28 cellular contexts compared by ENCODE assay signal in genomic region chr16:4190934-4191333, GRCh38. TPM values are rescaled to one million over a fixed set of nuclear protein-coding genes. Genes with fewer than 3 reads are reported as not detected.
"Had no signal": no experiment of that assay in that cellular context is flagged by ENCODE, and none has a peak within 500 bp of the region (broad histone marks: within the 10 kb centered on the region; RNA-seq: fewer than 3 reads in every experiment).

No MANE protein-coding gene starts in this region.

- H3K36me3 ChIP-seq: adrenal gland, colonic mucosa, esophagus squamous epithelium had no signal

- H3K9me3 Mint-ChIP-seq: activated CD4-positive, alpha-beta memory T cell treated with anti-CD3 and anti-CD28 coated beads, Interleukin-2, amount 10 ng/mL, durations not matched to agents 7 days and 5 days; activated CD4-positive, alpha-beta T cell treated with anti-CD3 and anti-CD28 coated beads, Interleukin-2, amount 10 ng/mL, durations not matched to agents 7 days and 5 days; activated naive CD4-positive, alpha-beta T cell treated with anti-CD3 and anti-CD28 coated beads, Interleukin-2, amount 10 ng/mL, durations not matched to agents 7 days and 5 days; activated naive CD4-positive, alpha-beta T cell treated with anti-CD3 and anti-CD28 coated beads, Interleukin-2, amount 50 U/mL, for 72 hours; activated naive CD8-positive, alpha-beta T cell treated with anti-CD3 and anti-CD28 coated beads, Interleukin-2, amount 50 U/mL, for 24 hours; activated T-cell treated with anti-CD3 and anti-CD28 coated beads, Interleukin-2, amount 50 U/mL, for 24 hours; activated T-cell treated with anti-CD3 and anti-CD28 coated beads, Interleukin-2, amount 50 U/mL, for 72 hours had no signal

- H3K4me3 Mint-ChIP-seq: activated CD4-positive, alpha-beta memory T cell treated with anti-CD3 and anti-CD28 coated beads, Interleukin-2, amount 10 ng/mL, durations not matched to agents 7 days and 5 days; activated CD4-positive, alpha-beta T cell treated with anti-CD3 and anti-CD28 coated beads for 36 hours; activated CD4-positive, alpha-beta T cell treated with anti-CD3 and anti-CD28 coated beads, Interleukin-2, amount 10 ng/mL, durations not matched to agents 7 days and 5 days; activated naive CD4-positive, alpha-beta T cell treated with anti-CD3 and anti-CD28 coated beads, Interleukin-2, amount 10 ng/mL, durations not matched to agents 7 days and 5 days; activated naive CD8-positive, alpha-beta T cell treated with anti-CD3 and anti-CD28 coated beads, Interleukin-2, amount 50 U/mL, for 24 hours; activated T-cell treated with anti-CD3 and anti-CD28 coated beads, Interleukin-2, amount 50 U/mL, for 24 hours; activated T-cell treated with anti-CD3 and anti-CD28 coated beads, Interleukin-2, amount 50 U/mL, for 72 hours had no signal

- H3K36me3 Mint-ChIP-seq: activated naive CD4-positive, alpha-beta T cell treated with anti-CD3 and anti-CD28 coated beads, Interleukin-2, amount 10 ng/mL, durations not matched to agents 7 days and 5 days; activated naive CD4-positive, alpha-beta T cell treated with anti-CD3 and anti-CD28 coated beads, Interleukin-2, amount 50 U/mL, for 72 hours had no signal

- H3K4me1 ChIP-seq: adrenal gland, body of pancreas, colonic mucosa, esophagus squamous epithelium had no signal

- H3K27ac Mint-ChIP-seq: activated CD4-positive, alpha-beta memory T cell treated with anti-CD3 and anti-CD28 coated beads, Interleukin-2, amount 10 ng/mL, durations not matched to agents 7 days and 5 days; activated CD4-positive, alpha-beta T cell treated with anti-CD3 and anti-CD28 coated beads for 36 hours; activated CD4-positive, alpha-beta T cell treated with anti-CD3 and anti-CD28 coated beads, Interleukin-2, amount 10 ng/mL, durations not matched to agents 7 days and 5 days; activated naive CD4-positive, alpha-beta T cell treated with anti-CD3 and anti-CD28 coated beads, Interleukin-2, amount 10 ng/mL, durations not matched to agents 7 days and 5 days; activated naive CD8-positive, alpha-beta T cell treated with anti-CD3 and anti-CD28 coated beads, Interleukin-2, amount 50 U/mL, for 24 hours; activated T-cell treated with anti-CD3 and anti-CD28 coated beads, Interleukin-2, amount 50 U/mL, for 24 hours; activated T-cell treated with anti-CD3 and anti-CD28 coated beads, Interleukin-2, amount 50 U/mL, for 72 hours had no signal

- H3K27me3 Mint-ChIP-seq: activated CD4-positive, alpha-beta T cell treated with anti-CD3 and anti-CD28 coated beads for 36 hours had no signal

- H3K4me3 ChIP-seq: adrenal gland, body of pancreas, colonic mucosa, esophagus squamous epithelium had no signal

- H3K27ac ChIP-seq: adrenal gland, body of pancreas, colonic mucosa, epithelial cell of prostate, esophagus squamous epithelium had no signal

- H3K9me3 ChIP-seq: adrenal gland, body of pancreas, colonic mucosa, esophagus squamous epithelium had no signal

- H3K4me1 Mint-ChIP-seq: activated CD4-positive, alpha-beta memory T cell treated with anti-CD3 and anti-CD28 coated beads, Interleukin-2, amount 10 ng/mL, durations not matched to agents 7 days and 5 days; activated CD4-positive, alpha-beta T cell treated with anti-CD3 and anti-CD28 coated beads for 36 hours; activated CD4-positive, alpha-beta T cell treated with anti-CD3 and anti-CD28 coated beads, Interleukin-2, amount 10 ng/mL, durations not matched to agents 7 days and 5 days; activated naive CD4-positive, alpha-beta T cell treated with anti-CD3 and anti-CD28 coated beads, Interleukin-2, amount 10 ng/mL, durations not matched to agents 7 days and 5 days; activated naive CD8-positive, alpha-beta T cell treated with anti-CD3 and anti-CD28 coated beads, Interleukin-2, amount 50 U/mL, for 24 hours had no signal

- ATAC-seq: activated CD4-positive, alpha-beta T cell treated with anti-CD3 and anti-CD28 coated beads for 36 hours; activated naive CD4-positive, alpha-beta T cell treated with anti-CD3 and anti-CD28 coated beads, Interleukin-2, amount 50 U/mL, for 72 hours; activated T-cell treated with anti-CD3 and anti-CD28 coated beads, Interleukin-2, amount 50 U/mL, for 72 hours; body of pancreas had no signal

- H3K27me3 ChIP-seq: adrenal gland, body of pancreas, colonic mucosa had no signal

- DNase-seq: activated CD4-positive, alpha-beta memory T cell treated with anti-CD3 and anti-CD28 coated beads, Interleukin-2, amount 10 ng/mL, durations not matched to agents 7 days and 5 days; activated CD4-positive, alpha-beta T cell treated with anti-CD3 and anti-CD28 coated beads for 36 hours; activated CD4-positive, alpha-beta T cell treated with anti-CD3 and anti-CD28 coated beads, Interleukin-2, amount 10 ng/mL, durations not matched to agents 7 days and 5 days; activated CD4-positive, alpha-beta T cell treated with anti-CD3 and anti-CD28 coated beads, Interleukin-2, amount 50 U/mL, for 4 hours; activated CD4-positive, CD25-positive, alpha-beta regulatory T cell; activated CD4-positive, CD25-positive, alpha-beta regulatory T cell treated with anti-CD3 and anti-CD28 coated beads, Interleukin-2, amount 50 U/mL, for 72 hours; activated CD8-positive, alpha-beta memory T cell treated with anti-CD3 and anti-CD28 coated beads, Interleukin-2, amount 50 U/mL, for 48 hours; activated gamma-delta T cell; activated naive CD4-positive, alpha-beta T cell; activated naive CD4-positive, alpha-beta T cell treated with anti-CD3 and anti-CD28 coated beads, Interleukin-2, amount 10 ng/mL, durations not matched to agents 7 days and 5 days; activated naive CD8-positive, alpha-beta T cell treated with anti-CD3 and anti-CD28 coated beads, Interleukin-2, amount 50 U/mL, for 24 hours; activated T-cell treated with anti-CD3 and anti-CD28 coated beads for 4 hours; activated T-cell treated with anti-CD3 and anti-CD28 coated beads, Interleukin-2, amount 50 U/mL, for 24 hours; activated T-cell treated with anti-CD3 and anti-CD28 coated beads, Interleukin-2, amount 50 U/mL, for 72 hours; adrenal gland; amygdala; aorta; body of pancreas; central memory CD4-positive, alpha-beta T cell; cerebellar nuclear complex; colonic mucosa; effector CD8-positive, alpha-beta T cell; esophagus squamous epithelium; foreskin melanocyte; T-helper 2 cell had no signal

RNA-seq across cellular contexts. Expression of gene SRL, which starts 50.9 kb away (rescaled TPM):
- total RNA-seq: activated CD4-positive, alpha-beta memory T cell treated with anti-CD3 and anti-CD28 coated beads, Interleukin-2, amount 10 ng/mL, durations not matched to agents 7 days and 5 days; activated CD4-positive, alpha-beta T cell treated with anti-CD3 and anti-CD28 coated beads for 36 hours; activated CD4-positive, alpha-beta T cell treated with anti-CD3 and anti-CD28 coated beads, Interleukin-2, amount 10 ng/mL, durations not matched to agents 7 days and 5 days; activated naive CD4-positive, alpha-beta T cell treated with anti-CD3 and anti-CD28 coated beads, Interleukin-2, amount 50 U/mL, for 72 hours; activated T-cell treated with anti-CD3 and anti-CD28 coated beads, Interleukin-2, amount 50 U/mL, for 72 hours; body of pancreas; T-helper 1 cell treated with Interleukin-12 subunit alpha and Interleukin-12 subunit beta and Interleukin-4 antibody, amounts not matched to agents 30 ng/mL and 1 ng/mL, for 36 hours had no signal
